8 cellular contexts compared by ENCODE assay signal in the genomic region with DNA sequence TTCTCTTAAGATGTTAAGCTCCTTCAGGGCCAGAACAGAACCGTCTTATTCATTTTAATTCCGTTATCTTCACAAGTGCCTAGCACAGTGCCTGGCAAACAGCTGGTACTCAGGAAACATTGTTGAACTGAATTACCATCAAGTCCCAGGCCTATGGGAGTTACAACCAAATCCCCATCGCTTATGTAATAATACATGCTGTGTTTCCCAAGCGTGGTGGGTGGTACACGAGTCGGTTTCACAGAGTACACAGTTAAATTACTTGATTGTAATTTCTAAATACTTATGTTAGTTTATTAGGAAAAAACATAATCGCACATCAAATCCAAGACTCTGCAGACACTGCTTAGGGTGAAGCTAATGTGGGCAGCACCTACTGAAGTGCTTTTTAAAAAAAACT. TPM values are rescaled to one million over a fixed set of nuclear protein-coding genes. Genes with fewer than 3 reads are reported as not detected.
DNase-seq lines count a peak whose midpoint lies in the region; ATAC-seq, FAIRE-seq and TF ChIP-seq lines count a peak whose summit lies in the region.

No MANE protein-coding gene starts in this region.

- H3K4me3 Mint-ChIP-seq in activated naive CD8-positive, alpha-beta T cell: peak overlapping the region; percentile 99

- WGBS in stomach, 5 donors: 8 to 12% (median 9%) methylated on average over 7 of the region's 7 CpGs

- peaks cover 0 to 29% (median 20%) of the 10 kb centered on the region in 4 donors for H3K36me3 ChIP-seq in stomach

- H3K27ac ChIP-seq in C4-2B (peak overlapping the region; percentile 96), HL-60 (replicated peaks) (peak overlapping the region; percentile 93), stomach (peak overlapping the region in 4 of 5 donors; percentile 85 to 95 (median 92))

- no peaks in the 10 kb centered on the region for H3K9me3 Mint-ChIP-seq in activated naive CD8-positive, alpha-beta T cell (ENCODE audit: low read depth)

- TF ChIP-seq POLR2A in stomach (IDR thresholded peaks at IDR 0.05): no peak

- peaks cover 11 to 32% (median 20%) of the 10 kb centered on the region in 4 donors for H3K4me1 ChIP-seq in stomach

- H3K27me3 Mint-ChIP-seq in activated naive CD8-positive, alpha-beta T cell: no peaks in the 10 kb centered on the region

- no peak for TF ChIP-seq EP300 in stomach (IDR thresholded peaks at IDR 0.05)

- H3K4me1 Mint-ChIP-seq in activated naive CD8-positive, alpha-beta T cell (ENCODE audit: low read depth): peaks cover 36% of the 10 kb centered on the region

- TF ChIP-seq CTCF in C4-2B (conservative IDR thresholded peaks at IDR 0.05) (no peak), HL-60 (IDR thresholded peaks at IDR 0.05; ENCODE audit: insufficient read depth, low read length) (no peak), stomach (IDR thresholded peaks at IDR 0.05) (no peak)

- H3K4me3 ChIP-seq in HL-60 (replicated peaks; ENCODE audit: insufficient read depth, low read length): peak overlapping the region; percentile 67
- peak overlapping the region; percentile 95 for H3K4me3 ChIP-seq in iPS-18c (ENCODE audit: insufficient read depth, low read depth, low read length)
- peak overlapping the region; percentile 62 to 91 (median 77) for H3K4me3 ChIP-seq in stomach

- DNase-seq in HL-60 (ENCODE audit: low read depth in 1 of 2, low spot score in 1 of 2) (peak in 1 of 2 experiments; percentile 59), stomach (no peak), urothelium cell line (ENCODE audit: low spot score) (no peak)
- no peak for DNase-seq in stimulated activated naive CD4-positive, alpha-beta T cell treated with Interleukin-2 at 50 U/mL for 16 hours (lab: John Stamatoyannopoulos, UW)

- intact Hi-C loops in stomach (cut with DNase I; ENCODE audit: low total_unique reads): no loop called here

- no peak for ATAC-seq in GM19023 (IDR thresholded peaks at IDR 0.05; ENCODE audit: unreplicated experiment)

- peak overlapping the region; percentile 99 for H3K27ac Mint-ChIP-seq in activated naive CD8-positive, alpha-beta T cell

- no peaks in the 10 kb centered on the region for H3K9me3 ChIP-seq in iPS-18c (ENCODE audit: control insufficient read depth, insufficient read depth, low read length)
- no peaks in the 10 kb centered on the region for H3K9me3 ChIP-seq in stomach

- H3K27me3 ChIP-seq in HL-60 (ENCODE audit: insufficient read depth, poor library complexity, severe bottlenecking) (no peaks in the 10 kb centered on the region), stomach (no peaks in the 10 kb centered on the region)

- FAIRE-seq in urothelium cell line (lab: Jason Lieb, UNC): no peak

- peaks cover 6% of the 10 kb centered on the region for H3K36me3 Mint-ChIP-seq in activated naive CD8-positive, alpha-beta T cell

RNA-seq across cellular contexts. Expression of a gene that starts 1.0 kb away (rescaled TPM):
- 100 to 1,000 TPM in 1 of 5 donors, 10 to 100 TPM in 3, 1 to 10 TPM in 1; 3.2 to 107 (median 51.9) TPM for total RNA-seq in stomach
- polyA plus RNA-seq in stomach: 1 to 10 TPM; 6.6 to 9.8 (median 9.3) TPM

RNA-seq across cellular contexts. Expression of a gene that starts 36.4 kb away (rescaled TPM):
- 100 to 1,000 TPM in 1 of 5 donors, 10 to 100 TPM in 3, 1 to 10 TPM in 1; 3.8 to 137 (median 24.5) TPM for total RNA-seq in stomach
- 1 to 10 TPM; 4.0 to 6.1 (median 5.3) TPM for polyA plus RNA-seq in stomach
